Comparison of ENCODE assay signal across 2 cellular contexts in the genomic region with DNA sequence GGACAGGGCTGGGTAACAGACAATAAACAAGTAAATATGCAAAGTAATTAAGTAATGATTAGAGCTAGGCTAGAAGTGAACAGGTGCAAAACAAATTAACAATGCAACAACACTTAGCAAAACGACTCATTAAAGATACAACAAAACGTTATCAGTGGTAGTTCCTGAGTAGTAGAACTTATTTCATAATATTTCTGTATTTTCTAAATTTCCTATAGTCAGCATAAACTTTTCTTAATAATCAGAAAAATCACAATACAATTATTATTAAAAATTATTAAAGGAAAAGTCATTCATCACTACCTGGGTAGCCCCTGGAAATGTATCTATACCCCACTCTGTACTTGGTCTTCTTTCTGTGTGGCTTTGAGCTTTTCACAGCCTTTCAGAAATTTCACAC.
TF ChIP-seq lines count a peak whose summit lies in the region.

No MANE protein-coding gene starts in this region.

TF ChIP-seq in HepG2, 621 proteins besides CTCF, POLR2A, EP300 and RAD21:
- TF ChIP-seq ZNF629 (CRISPR knock-in tag; conservative IDR thresholded peaks at IDR 0.05) (no peak), MAFK (conservative IDR thresholded peaks at IDR 0.05 in 1 of 2, IDR thresholded peaks at IDR 0.05 in 1 of 2; ENCODE audit: low read length in 2 of 2) (peak; percentile 61 to 81), MAFF (IDR thresholded peaks at IDR 0.05; ENCODE audit: low read depth, low read length) (peak; percentile 68; the same call in 1 of the 2 replicates)

TF ChIP-seq in IMR-90, 13 proteins besides CTCF, POLR2A, EP300 and RAD21:
- TF ChIP-seq MAFK (IDR thresholded peaks at IDR 0.05; ENCODE audit: low read depth, low read length) (peak; percentile 33; the same call in 1 of the 2 replicates), SMC3 (IDR thresholded peaks at IDR 0.05; ENCODE audit: low read depth, low read length) (no peak), NFE2L2 (IDR thresholded peaks at IDR 0.05; ENCODE audit: low read depth, low read length) (no peak), FOS (IDR thresholded peaks at IDR 0.05; ENCODE audit: low read depth, low read length) (no peak), CEBPB (IDR thresholded peaks at IDR 0.05; ENCODE audit: low read depth, low read length) (no peak)
- TF ChIP-seq, protein P1, sequence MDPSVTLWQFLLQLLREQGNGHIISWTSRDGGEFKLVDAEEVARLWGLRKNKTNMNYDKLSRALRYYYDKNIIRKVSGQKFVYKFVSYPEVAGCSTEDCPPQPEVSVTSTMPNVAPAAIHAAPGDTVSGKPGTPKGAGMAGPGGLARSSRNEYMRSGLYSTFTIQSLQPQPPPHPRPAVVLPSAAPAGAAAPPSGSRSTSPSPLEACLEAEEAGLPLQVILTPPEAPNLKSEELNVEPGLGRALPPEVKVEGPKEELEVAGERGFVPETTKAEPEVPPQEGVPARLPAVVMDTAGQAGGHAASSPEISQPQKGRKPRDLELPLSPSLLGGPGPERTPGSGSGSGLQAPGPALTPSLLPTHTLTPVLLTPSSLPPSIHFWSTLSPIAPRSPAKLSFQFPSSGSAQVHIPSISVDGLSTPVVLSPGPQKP (IDR thresholded peaks at IDR 0.05; ENCODE audit: borderline replicate concordance, low read depth, low read length) = no peak
